ENCODE assay signal across 1 cellular context in the genomic region with DNA sequence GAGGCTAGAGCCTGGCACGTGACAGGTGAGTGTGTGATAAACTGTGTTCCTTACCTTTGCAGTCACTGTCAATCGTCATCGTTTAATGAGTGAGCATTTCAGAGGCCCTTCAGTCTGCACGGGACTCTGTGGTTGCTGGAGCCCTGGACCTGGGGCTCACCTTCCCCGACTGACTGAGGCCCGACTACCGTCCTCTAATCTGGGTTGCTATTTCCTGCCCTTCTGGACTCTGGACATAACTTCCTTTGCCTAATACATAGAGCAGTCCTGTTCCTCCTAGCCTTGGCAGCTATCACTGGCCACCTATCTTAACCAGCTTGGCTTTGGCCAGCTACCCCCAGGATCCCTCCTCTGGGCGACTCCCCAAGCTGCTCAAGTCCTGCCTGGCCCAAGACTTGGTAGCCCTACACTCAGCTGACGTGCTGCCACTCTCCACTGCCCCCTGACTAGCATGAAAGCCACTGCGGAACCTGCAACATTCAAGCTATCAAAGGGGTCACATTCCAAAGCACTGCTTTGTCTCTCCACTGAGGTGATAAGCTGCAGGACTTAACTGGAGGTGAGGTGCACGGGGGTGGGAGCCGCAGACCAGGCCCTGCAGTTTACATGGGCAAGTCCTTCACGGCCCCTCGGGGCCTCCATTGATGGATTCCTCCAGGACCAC.
TF ChIP-seq lines count a peak whose summit lies in the region.

No MANE protein-coding gene starts in this region.

TF ChIP-seq in HepG2, 621 proteins besides CTCF, POLR2A, EP300 and RAD21 (continued from another document and continues in another):
- TF ChIP-seq, protein P1, sequence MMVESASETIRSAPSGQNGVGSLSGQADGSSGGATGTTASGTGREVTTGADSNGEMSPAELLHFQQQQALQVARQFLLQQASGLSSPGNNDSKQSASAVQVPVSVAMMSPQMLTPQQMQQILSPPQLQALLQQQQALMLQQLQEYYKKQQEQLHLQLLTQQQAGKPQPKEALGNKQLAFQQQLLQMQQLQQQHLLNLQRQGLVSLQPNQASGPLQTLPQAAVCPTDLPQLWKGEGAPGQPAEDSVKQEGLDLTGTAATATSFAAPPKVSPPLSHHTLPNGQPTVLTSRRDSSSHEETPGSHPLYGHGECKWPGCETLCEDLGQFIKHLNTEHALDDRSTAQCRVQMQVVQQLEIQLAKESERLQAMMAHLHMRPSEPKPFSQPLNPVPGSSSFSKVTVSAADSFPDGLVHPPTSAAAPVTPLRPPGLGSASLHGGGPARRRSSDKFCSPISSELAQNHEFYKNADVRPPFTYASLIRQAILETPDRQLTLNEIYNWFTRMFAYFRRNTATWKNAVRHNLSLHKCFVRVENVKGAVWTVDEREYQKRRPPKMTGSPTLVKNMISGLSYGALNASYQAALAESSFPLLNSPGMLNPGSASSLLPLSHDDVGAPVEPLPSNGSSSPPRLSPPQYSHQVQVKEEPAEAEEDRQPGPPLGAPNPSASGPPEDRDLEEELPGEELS (CRISPR knock-in tag; IDR thresholded peaks at IDR 0.05), result peak; percentile 64
- TF ChIP-seq ZBTB3 (CRISPR knock-in tag; IDR thresholded peaks at IDR 0.05; ENCODE audit: borderline replicate concordance, low read depth) (no peak), NFATC3 (CRISPR knock-in tag; IDR thresholded peaks at IDR 0.05) (0 out of 2 replicates have a peak, but pooled peaks have one; percentile 22), ZNF530 (CRISPR knock-in tag; IDR thresholded peaks at IDR 0.05; ENCODE audit: low read depth) (no peak), ZNF777 (CRISPR knock-in tag; IDR thresholded peaks at IDR 0.05) (peak; percentile 48; the same call in 1 of the 2 replicates), NFE2L1 (CRISPR knock-in tag; IDR thresholded peaks at IDR 0.05; ENCODE audit: borderline replicate concordance) (no peak), HHEX (CRISPR knock-in tag; IDR thresholded peaks at IDR 0.05) (no peak), ZNF841 (CRISPR knock-in tag; IDR thresholded peaks at IDR 0.05; ENCODE audit: borderline replicate concordance) (no peak), ZNF34 (CRISPR knock-in tag; IDR thresholded peaks at IDR 0.05; ENCODE audit: borderline replicate concordance) (no peak), NCOA1 (CRISPR knock-in tag; IDR thresholded peaks at IDR 0.05) (no peak), HOXA9 (CRISPR knock-in tag; IDR thresholded peaks at IDR 0.05; ENCODE audit: borderline replicate concordance) (no peak), FOXK2 (IDR thresholded peaks at IDR 0.05) (no peak), TRIM24 (CRISPR knock-in tag; IDR thresholded peaks at IDR 0.05) (no peak), JARID2 (CRISPR knock-in tag; IDR thresholded peaks at IDR 0.05; ENCODE audit: insufficient replicate concordance) (no peak), ZNF326 (CRISPR knock-in tag; IDR thresholded peaks at IDR 0.05; ENCODE audit: borderline replicate concordance) (no peak), SMAD9 (CRISPR knock-in tag; IDR thresholded peaks at IDR 0.05) (no peak), ZNF550 (CRISPR knock-in tag; IDR thresholded peaks at IDR 0.05; ENCODE audit: borderline replicate concordance) (0 out of 2 replicates have a peak, but pooled peaks have one; percentile 92), FOXP1 (IDR thresholded peaks at IDR 0.05) (no peak), FOXP1 (CRISPR knock-in tag; IDR thresholded peaks at IDR 0.05) (0 out of 2 replicates have a peak, but pooled peaks have one; percentile 3), SOX6 (IDR thresholded peaks at IDR 0.05) (no peak), SOX6 (CRISPR knock-in tag; IDR thresholded peaks at IDR 0.05) (peak; percentile 82), TOE1 (CRISPR knock-in tag; IDR thresholded peaks at IDR 0.05) (peak; percentile 58; the same call in 1 of the 2 replicates), ZNF556 (CRISPR knock-in tag; IDR thresholded peaks at IDR 0.05; ENCODE audit: borderline replicate concordance) (0 out of 2 replicates have a peak, but pooled peaks have one; percentile 71), MTF1 (CRISPR knock-in tag; IDR thresholded peaks at IDR 0.05) (no peak), ZNF543 (CRISPR knock-in tag; IDR thresholded peaks at IDR 0.05) (peak; percentile 75; the same call in 1 of the 2 replicates)
- TF ChIP-seq, protein P2, sequence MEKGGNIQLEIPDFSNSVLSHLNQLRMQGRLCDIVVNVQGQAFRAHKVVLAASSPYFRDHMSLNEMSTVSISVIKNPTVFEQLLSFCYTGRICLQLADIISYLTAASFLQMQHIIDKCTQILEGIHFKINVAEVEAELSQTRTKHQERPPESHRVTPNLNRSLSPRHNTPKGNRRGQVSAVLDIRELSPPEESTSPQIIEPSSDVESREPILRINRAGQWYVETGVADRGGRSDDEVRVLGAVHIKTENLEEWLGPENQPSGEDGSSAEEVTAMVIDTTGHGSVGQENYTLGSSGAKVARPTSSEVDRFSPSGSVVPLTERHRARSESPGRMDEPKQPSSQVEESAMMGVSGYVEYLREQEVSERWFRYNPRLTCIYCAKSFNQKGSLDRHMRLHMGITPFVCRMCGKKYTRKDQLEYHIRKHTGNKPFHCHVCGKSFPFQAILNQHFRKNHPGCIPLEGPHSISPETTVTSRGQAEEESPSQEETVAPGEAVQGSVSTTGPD (CRISPR knock-in tag; IDR thresholded peaks at IDR 0.05), result peak; percentile 80
- TF ChIP-seq, protein P3, sequence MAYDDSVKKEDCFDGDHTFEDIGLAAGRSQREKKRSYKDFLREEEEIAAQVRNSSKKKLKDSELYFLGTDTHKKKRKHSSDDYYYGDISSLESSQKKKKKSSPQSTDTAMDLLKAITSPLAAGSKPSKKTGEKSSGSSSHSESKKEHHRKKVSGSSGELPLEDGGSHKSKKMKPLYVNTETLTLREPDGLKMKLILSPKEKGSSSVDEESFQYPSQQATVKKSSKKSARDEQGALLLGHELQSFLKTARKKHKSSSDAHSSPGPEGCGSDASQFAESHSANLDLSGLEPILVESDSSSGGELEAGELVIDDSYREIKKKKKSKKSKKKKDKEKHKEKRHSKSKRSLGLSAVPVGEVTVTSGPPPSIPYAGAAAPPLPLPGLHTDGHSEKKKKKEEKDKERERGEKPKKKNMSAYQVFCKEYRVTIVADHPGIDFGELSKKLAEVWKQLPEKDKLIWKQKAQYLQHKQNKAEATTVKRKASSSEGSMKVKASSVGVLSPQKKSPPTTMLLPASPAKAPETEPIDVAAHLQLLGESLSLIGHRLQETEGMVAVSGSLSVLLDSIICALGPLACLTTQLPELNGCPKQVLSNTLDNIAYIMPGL (CRISPR knock-in tag; IDR thresholded peaks at IDR 0.05; ENCODE audit: borderline replicate concordance in 1 of 2, low read depth in 1 of 2), result peak; percentile 50 to 87; a peak in 2 of 4 replicates
- TF ChIP-seq, protein P4, sequence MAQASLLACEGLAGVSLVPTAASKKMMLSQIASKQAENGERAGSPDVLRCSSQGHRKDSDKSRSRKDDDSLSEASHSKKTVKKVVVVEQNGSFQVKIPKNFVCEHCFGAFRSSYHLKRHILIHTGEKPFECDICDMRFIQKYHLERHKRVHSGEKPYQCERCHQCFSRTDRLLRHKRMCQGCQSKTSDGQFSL (CRISPR knock-in tag; IDR thresholded peaks at IDR 0.05), result no peak
- TF ChIP-seq, protein P5, sequence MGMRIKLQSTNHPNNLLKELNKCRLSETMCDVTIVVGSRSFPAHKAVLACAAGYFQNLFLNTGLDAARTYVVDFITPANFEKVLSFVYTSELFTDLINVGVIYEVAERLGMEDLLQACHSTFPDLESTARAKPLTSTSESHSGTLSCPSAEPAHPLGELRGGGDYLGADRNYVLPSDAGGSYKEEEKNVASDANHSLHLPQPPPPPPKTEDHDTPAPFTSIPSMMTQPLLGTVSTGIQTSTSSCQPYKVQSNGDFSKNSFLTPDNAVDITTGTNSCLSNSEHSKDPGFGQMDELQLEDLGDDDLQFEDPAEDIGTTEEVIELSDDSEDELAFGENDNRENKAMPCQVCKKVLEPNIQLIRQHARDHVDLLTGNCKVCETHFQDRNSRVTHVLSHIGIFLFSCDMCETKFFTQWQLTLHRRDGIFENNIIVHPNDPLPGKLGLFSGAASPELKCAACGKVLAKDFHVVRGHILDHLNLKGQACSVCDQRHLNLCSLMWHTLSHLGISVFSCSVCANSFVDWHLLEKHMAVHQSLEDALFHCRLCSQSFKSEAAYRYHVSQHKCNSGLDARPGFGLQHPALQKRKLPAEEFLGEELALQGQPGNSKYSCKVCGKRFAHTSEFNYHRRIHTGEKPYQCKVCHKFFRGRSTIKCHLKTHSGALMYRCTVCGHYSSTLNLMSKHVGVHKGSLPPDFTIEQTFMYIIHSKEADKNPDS (CRISPR knock-in tag; IDR thresholded peaks at IDR 0.05), result no peak
- TF ChIP-seq, protein P6, sequence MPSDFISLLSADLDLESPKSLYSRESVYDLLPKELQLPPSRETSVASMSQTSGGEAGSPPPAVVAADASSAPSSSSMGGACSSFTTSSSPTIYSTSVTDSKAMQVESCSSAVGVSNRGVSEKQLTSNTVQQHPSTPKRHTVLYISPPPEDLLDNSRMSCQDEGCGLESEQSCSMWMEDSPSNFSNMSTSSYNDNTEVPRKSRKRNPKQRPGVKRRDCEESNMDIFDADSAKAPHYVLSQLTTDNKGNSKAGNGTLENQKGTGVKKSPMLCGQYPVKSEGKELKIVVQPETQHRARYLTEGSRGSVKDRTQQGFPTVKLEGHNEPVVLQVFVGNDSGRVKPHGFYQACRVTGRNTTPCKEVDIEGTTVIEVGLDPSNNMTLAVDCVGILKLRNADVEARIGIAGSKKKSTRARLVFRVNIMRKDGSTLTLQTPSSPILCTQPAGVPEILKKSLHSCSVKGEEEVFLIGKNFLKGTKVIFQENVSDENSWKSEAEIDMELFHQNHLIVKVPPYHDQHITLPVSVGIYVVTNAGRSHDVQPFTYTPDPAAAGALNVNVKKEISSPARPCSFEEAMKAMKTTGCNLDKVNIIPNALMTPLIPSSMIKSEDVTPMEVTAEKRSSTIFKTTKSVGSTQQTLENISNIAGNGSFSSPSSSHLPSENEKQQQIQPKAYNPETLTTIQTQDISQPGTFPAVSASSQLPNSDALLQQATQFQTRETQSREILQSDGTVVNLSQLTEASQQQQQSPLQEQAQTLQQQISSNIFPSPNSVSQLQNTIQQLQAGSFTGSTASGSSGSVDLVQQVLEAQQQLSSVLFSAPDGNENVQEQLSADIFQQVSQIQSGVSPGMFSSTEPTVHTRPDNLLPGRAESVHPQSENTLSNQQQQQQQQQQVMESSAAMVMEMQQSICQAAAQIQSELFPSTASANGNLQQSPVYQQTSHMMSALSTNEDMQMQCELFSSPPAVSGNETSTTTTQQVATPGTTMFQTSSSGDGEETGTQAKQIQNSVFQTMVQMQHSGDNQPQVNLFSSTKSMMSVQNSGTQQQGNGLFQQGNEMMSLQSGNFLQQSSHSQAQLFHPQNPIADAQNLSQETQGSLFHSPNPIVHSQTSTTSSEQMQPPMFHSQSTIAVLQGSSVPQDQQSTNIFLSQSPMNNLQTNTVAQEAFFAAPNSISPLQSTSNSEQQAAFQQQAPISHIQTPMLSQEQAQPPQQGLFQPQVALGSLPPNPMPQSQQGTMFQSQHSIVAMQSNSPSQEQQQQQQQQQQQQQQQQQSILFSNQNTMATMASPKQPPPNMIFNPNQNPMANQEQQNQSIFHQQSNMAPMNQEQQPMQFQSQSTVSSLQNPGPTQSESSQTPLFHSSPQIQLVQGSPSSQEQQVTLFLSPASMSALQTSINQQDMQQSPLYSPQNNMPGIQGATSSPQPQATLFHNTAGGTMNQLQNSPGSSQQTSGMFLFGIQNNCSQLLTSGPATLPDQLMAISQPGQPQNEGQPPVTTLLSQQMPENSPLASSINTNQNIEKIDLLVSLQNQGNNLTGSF (CRISPR knock-in tag; IDR thresholded peaks at IDR 0.05), result no peak
- TF ChIP-seq, protein P7, sequence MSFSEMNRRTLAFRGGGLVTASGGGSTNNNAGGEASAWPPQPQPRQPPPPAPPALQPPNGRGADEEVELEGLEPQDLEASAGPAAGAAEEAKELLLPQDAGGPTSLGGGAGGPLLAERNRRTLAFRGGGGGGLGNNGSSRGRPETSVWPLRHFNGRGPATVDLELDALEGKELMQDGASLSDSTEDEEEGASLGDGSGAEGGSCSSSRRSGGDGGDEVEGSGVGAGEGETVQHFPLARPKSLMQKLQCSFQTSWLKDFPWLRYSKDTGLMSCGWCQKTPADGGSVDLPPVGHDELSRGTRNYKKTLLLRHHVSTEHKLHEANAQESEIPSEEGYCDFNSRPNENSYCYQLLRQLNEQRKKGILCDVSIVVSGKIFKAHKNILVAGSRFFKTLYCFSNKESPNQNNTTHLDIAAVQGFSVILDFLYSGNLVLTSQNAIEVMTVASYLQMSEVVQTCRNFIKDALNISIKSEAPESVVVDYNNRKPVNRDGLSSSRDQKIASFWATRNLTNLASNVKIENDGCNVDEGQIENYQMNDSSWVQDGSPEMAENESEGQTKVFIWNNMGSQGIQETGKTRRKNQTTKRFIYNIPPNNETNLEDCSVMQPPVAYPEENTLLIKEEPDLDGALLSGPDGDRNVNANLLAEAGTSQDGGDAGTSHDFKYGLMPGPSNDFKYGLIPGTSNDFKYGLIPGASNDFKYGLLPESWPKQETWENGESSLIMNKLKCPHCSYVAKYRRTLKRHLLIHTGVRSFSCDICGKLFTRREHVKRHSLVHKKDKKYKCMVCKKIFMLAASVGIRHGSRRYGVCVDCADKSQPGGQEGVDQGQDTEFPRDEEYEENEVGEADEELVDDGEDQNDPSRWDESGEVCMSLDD (CRISPR knock-in tag; IDR thresholded peaks at IDR 0.05; ENCODE audit: borderline replicate concordance), result no peak
- TF ChIP-seq, protein P8, sequence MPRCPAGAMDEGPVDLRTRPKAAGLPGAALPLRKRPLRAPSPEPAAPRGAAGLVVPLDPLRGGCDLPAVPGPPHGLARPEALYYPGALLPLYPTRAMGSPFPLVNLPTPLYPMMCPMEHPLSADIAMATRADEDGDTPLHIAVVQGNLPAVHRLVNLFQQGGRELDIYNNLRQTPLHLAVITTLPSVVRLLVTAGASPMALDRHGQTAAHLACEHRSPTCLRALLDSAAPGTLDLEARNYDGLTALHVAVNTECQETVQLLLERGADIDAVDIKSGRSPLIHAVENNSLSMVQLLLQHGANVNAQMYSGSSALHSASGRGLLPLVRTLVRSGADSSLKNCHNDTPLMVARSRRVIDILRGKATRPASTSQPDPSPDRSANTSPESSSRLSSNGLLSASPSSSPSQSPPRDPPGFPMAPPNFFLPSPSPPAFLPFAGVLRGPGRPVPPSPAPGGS (CRISPR knock-in tag; IDR thresholded peaks at IDR 0.05), result peak; percentile 32; the same call in 1 of the 2 replicates
- TF ChIP-seq, protein P9, sequence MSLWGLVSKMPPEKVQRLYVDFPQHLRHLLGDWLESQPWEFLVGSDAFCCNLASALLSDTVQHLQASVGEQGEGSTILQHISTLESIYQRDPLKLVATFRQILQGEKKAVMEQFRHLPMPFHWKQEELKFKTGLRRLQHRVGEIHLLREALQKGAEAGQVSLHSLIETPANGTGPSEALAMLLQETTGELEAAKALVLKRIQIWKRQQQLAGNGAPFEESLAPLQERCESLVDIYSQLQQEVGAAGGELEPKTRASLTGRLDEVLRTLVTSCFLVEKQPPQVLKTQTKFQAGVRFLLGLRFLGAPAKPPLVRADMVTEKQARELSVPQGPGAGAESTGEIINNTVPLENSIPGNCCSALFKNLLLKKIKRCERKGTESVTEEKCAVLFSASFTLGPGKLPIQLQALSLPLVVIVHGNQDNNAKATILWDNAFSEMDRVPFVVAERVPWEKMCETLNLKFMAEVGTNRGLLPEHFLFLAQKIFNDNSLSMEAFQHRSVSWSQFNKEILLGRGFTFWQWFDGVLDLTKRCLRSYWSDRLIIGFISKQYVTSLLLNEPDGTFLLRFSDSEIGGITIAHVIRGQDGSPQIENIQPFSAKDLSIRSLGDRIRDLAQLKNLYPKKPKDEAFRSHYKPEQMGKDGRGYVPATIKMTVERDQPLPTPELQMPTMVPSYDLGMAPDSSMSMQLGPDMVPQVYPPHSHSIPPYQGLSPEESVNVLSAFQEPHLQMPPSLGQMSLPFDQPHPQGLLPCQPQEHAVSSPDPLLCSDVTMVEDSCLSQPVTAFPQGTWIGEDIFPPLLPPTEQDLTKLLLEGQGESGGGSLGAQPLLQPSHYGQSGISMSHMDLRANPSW (CRISPR knock-in tag; IDR thresholded peaks at IDR 0.05; ENCODE audit: borderline replicate concordance), result no peak
